Comparison of ENCODE assay signal across 8 cellular contexts in genomic region chr3:38453914-38454178, GRCh38. TPM values are rescaled to one million over a fixed set of nuclear protein-coding genes. Genes with fewer than 3 reads are reported as not detected.
DNase-seq lines count a peak whose midpoint lies in the region; ATAC-seq and TF ChIP-seq lines count a peak whose summit lies in the region.

No MANE protein-coding gene starts in this region.

- H3K4me1 Mint-ChIP-seq in central memory CD8-positive, alpha-beta T cell, result peaks cover 14% of the 10 kb centered on the region
- peaks cover 9 to 38% (median 25%) of the 10 kb centered on the region in 4 donors for H3K4me1 Mint-ChIP-seq in naive thymus-derived CD8-positive, alpha-beta T cell
- H3K4me1 Mint-ChIP-seq in CD4-positive, alpha-beta T cell (ENCODE audit: low read depth), result peaks cover 44% of the 10 kb centered on the region

- POLR2A ChIA-PET in naive thymus-derived CD8-positive, alpha-beta T cell (lab: Charles Lee), result interaction anchor here (1.4 to 1.8 kb wide), 2 partner anchors 25 to 27 kb away, joined by 3 to 12 read pairs; no protein-coding TSS in a partner anchor
- POLR2A ChIA-PET in CD4-positive, alpha-beta T cell (lab: Charles Lee), result interaction anchor here (1.4 to 2.0 kb wide), 3 partner anchors 16 to 289 kb away, joined by 4 to 10 read pairs (median 7); partner anchors contain the start of genes OXSR1 and XYLB

- ATAC-seq in HG03439 (IDR thresholded peaks at IDR 0.05; ENCODE audit: unreplicated experiment), result peak; percentile 29
- peak; percentile 10 for ATAC-seq in central memory CD8-positive, alpha-beta T cell (replicated peaks; ENCODE audit: extremely low read depth, poor library complexity, severe bottlenecking)
- ATAC-seq in naive thymus-derived CD8-positive, alpha-beta T cell, result peak in 1 of 2 donors; percentile 30
- ATAC-seq in CD4-positive, alpha-beta T cell (ENCODE audit: poor library complexity), result no peak

- TF ChIP-seq CTCF in AG09309 (IDR thresholded peaks at IDR 0.05; ENCODE audit: control insufficient read depth, insufficient read depth, low read depth, low read length, missing control alignments), result no peak
- no peak for TF ChIP-seq CTCF in CD4-positive, alpha-beta T cell (IDR thresholded peaks at IDR 0.05)

- no peaks in the 10 kb centered on the region for H3K9me3 Mint-ChIP-seq in central memory CD8-positive, alpha-beta T cell
- H3K9me3 Mint-ChIP-seq in naive thymus-derived CD8-positive, alpha-beta T cell, result peaks cover 0 to 10% (median 0%) of the 10 kb centered on the region in 9 donors
- peaks cover 5% of the 10 kb centered on the region for H3K9me3 Mint-ChIP-seq in CD4-positive, alpha-beta T cell

- DNase-seq in AG09309 (ENCODE audit: low read depth), result no peak
- DNase-seq in central memory CD8-positive, alpha-beta T cell (ENCODE audit: low spot score in 2 of 2), result no peak
- DNase-seq in naive thymus-derived CD8-positive, alpha-beta T cell, result no peak
- DNase-seq in NOMO-1 treated with dmso at 0.1 percent for 144 hours (lab: John Stamatoyannopoulos, UW; ENCODE audit: unreplicated experiment), result no peak
- DNase-seq in RKO (ENCODE audit: low spot score), result no peak
- no peak for DNase-seq in CD4-positive, alpha-beta T cell
- no peak for DNase-seq in ureter (ENCODE audit: low spot score)

- intact Hi-C loops in CD4-positive, alpha-beta T cell (cut with DNase I, micrococcal nuclease), result no loop called here

- no peak overlapping the region for H3K27ac ChIP-seq in CD4-positive, alpha-beta T cell (ENCODE audit: low read depth, low read length)

- no peak overlapping the region for H3K27ac Mint-ChIP-seq in central memory CD8-positive, alpha-beta T cell (ENCODE audit: low read depth)
- H3K27ac Mint-ChIP-seq in naive thymus-derived CD8-positive, alpha-beta T cell, result peak overlapping the region in 2 of 10 donors; percentile 40 to 84
- no peak overlapping the region for H3K27ac Mint-ChIP-seq in CD4-positive, alpha-beta T cell

- H3K36me3 Mint-ChIP-seq in central memory CD8-positive, alpha-beta T cell (ENCODE audit: insufficient read depth), result no peaks in the 10 kb centered on the region
- H3K36me3 Mint-ChIP-seq in naive thymus-derived CD8-positive, alpha-beta T cell, result peaks cover 0 to 5% (median 0%) of the 10 kb centered on the region in 3 donors
- peaks cover 10% of the 10 kb centered on the region for H3K36me3 Mint-ChIP-seq in CD4-positive, alpha-beta T cell (ENCODE audit: low read depth)

- peak overlapping the region; percentile 74 for H3K4me3 ChIP-seq in AG09309 (ENCODE audit: control insufficient read depth, low read depth, low read length)

- peaks cover 16% of the 10 kb centered on the region for H3K27me3 Mint-ChIP-seq in central memory CD8-positive, alpha-beta T cell
- peaks cover 0 to 2% (median 0%) of the 10 kb centered on the region in 5 donors for H3K27me3 Mint-ChIP-seq in naive thymus-derived CD8-positive, alpha-beta T cell
- H3K27me3 Mint-ChIP-seq in CD4-positive, alpha-beta T cell, result no peaks in the 10 kb centered on the region

- CTCF ChIA-PET in CD4-positive, alpha-beta T cell (lab: Charles Lee), result no interaction called here

- peak overlapping the region; percentile 94 for H3K4me3 Mint-ChIP-seq in central memory CD8-positive, alpha-beta T cell
- peak overlapping the region in 7 of 10 donors; percentile 39 to 99 (median 83) for H3K4me3 Mint-ChIP-seq in naive thymus-derived CD8-positive, alpha-beta T cell
- H3K4me3 Mint-ChIP-seq in CD4-positive, alpha-beta T cell, result no peak overlapping the region

- H3K9me3 ChIP-seq in CD4-positive, alpha-beta T cell (ENCODE audit: control insufficient read depth, low read length), result no peaks in the 10 kb centered on the region

- no peaks in the 10 kb centered on the region for H3K27me3 ChIP-seq in CD4-positive, alpha-beta T cell (ENCODE audit: control insufficient read depth, insufficient read depth, low read length)

RNA-seq across cellular contexts. Expression of gene ACVR2B, which starts 0.2 kb away (rescaled TPM):
- 10 to 100 TPM; 13.7 to 16.1 TPM for total RNA-seq in naive thymus-derived CD8-positive, alpha-beta T cell
- 1 to 10 TPM in 2 of 3 donors, under 1 TPM in 1; 0.69 to 1.9 (median 1.2) TPM for polyA plus RNA-seq in naive thymus-derived CD8-positive, alpha-beta T cell
- 1 to 10 TPM; 3.6 to 4.3 TPM for total RNA-seq in CD4-positive, alpha-beta T cell
- 11.8 TPM for total RNA-seq in ureter

RNA-seq across cellular contexts. Expression of gene EXOG, which starts 42.3 kb away (rescaled TPM):
- total RNA-seq in naive thymus-derived CD8-positive, alpha-beta T cell, result 10 to 100 TPM; 32.7 to 33.5 TPM
- 1 to 10 TPM; 2.6 to 8.4 (median 6.3) TPM for polyA plus RNA-seq in naive thymus-derived CD8-positive, alpha-beta T cell
- total RNA-seq in CD4-positive, alpha-beta T cell, result 10 to 100 TPM; 13.7 to 16.0 TPM
- total RNA-seq in ureter, result 26.1 TPM
